Comparison of ENCODE assay signal across 14 cellular contexts in genomic region chrX:10395179-10395578, GRCh38.
"Had no signal": no experiment of that assay in that cellular context is flagged by ENCODE, and none has a peak within 500 bp of the region (broad histone marks: within the 10 kb centered on the region; RNA-seq: fewer than 3 reads in every experiment).

No MANE protein-coding gene starts in this region.

- H3K4me1 ChIP-seq: heart right ventricle, neural progenitor cell, parathyroid adenoma, stomach, testis, upper lobe of right lung had no signal

- H3K27ac ChIP-seq: heart right ventricle, neural progenitor cell, parathyroid adenoma, stomach, testis, upper lobe of right lung had no signal

- H3K4me2 ChIP-seq: neural progenitor cell had no signal

- H2AFZ ChIP-seq: neural progenitor cell, parathyroid adenoma had no signal

- H3K4me3 ChIP-seq: heart right ventricle, lung, neural progenitor cell, stomach, testis, upper lobe of right lung had no signal

- DNase-seq: anterior cingulate cortex; effector CD8-positive, alpha-beta T cell; heart right ventricle; left colon; stimulated activated CD4-positive, alpha-beta T cell treated with anti-CD3 and anti-CD28 coated beads, Interleukin-1b, Interleukin-23, amount 100 ng/mL, for 48 hours; stomach; testis; upper lobe of right lung had no signal

- ATAC-seq: activated CD4-positive, CD25-positive, alpha-beta regulatory T cell treated with anti-CD3 and anti-CD28 coated beads, Interleukin-2, amount 50 U/mL, for 24 hours; heart right ventricle; left colon; upper lobe of right lung had no signal

- H3K9me3 Mint-ChIP-seq: activated T-helper 1 cell treated with anti-CD3 and anti-CD28 coated beads, Interleukin-12 subunit alpha, Interleukin-12 subunit beta, Interleukin-2, Interleukin-4 antibody, amounts not matched to agents 30 ng/mL and 10 ng/mL and 1 ng/mL, durations not matched to agents 14 hours and 24 hours and 36 hours had no signal

- H3K4me3 Mint-ChIP-seq: activated T-helper 1 cell treated with anti-CD3 and anti-CD28 coated beads, Interleukin-12 subunit alpha, Interleukin-12 subunit beta, Interleukin-2, Interleukin-4 antibody, amounts not matched to agents 30 ng/mL and 10 ng/mL and 1 ng/mL, durations not matched to agents 14 hours and 24 hours and 36 hours; neural progenitor cell had no signal

- H3K27me3 ChIP-seq: heart right ventricle, neural progenitor cell, stomach, testis, upper lobe of right lung had no signal

- FAIRE-seq: frontal cortex had no signal

- H3K4me1 Mint-ChIP-seq: neural progenitor cell had no signal

- H3K9me3 ChIP-seq: heart right ventricle, stomach, testis, upper lobe of right lung had no signal

- H3K27ac Mint-ChIP-seq: activated T-helper 1 cell treated with anti-CD3 and anti-CD28 coated beads, Interleukin-12 subunit alpha, Interleukin-12 subunit beta, Interleukin-2, Interleukin-4 antibody, amounts not matched to agents 30 ng/mL and 10 ng/mL and 1 ng/mL, durations not matched to agents 14 hours and 24 hours and 36 hours; neural progenitor cell had no signal

- H3K9ac ChIP-seq: neural progenitor cell, parathyroid adenoma had no signal

- H3K36me3 ChIP-seq: heart right ventricle, neural progenitor cell, stomach, upper lobe of right lung had no signal

- H3K79me2 ChIP-seq: parathyroid adenoma had no signal

- H3K36me3 Mint-ChIP-seq: neural progenitor cell had no signal
